ENCODE assay signal across 19 cellular contexts in the genomic region with DNA sequence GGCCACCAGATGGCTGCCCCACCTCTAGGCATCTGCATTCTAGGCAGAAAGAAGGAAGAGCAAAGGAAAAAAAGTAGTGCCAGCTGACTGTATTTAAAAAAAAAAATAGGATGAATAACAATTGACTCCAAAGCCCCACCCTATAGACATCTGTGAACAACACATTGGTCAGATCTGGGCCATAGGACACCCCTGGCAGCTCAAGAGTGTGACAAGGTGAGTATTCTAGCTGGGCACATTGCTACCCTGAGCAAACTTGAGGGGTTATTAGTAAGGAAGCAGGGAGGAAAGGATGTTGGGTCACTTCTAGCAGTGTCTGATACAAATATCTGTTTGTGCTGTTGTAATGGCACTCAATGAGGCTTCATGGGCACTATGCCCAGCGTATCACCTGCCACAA. TPM values are rescaled to one million over a fixed set of nuclear protein-coding genes. Genes with fewer than 3 reads are reported as not detected.
DNase-seq lines count a peak whose midpoint lies in the region; ATAC-seq and TF ChIP-seq lines count a peak whose summit lies in the region.
"Had no signal": no experiment of that assay in that cellular context is flagged by ENCODE, and none has a peak within 500 bp of the region (broad histone marks: within the 10 kb centered on the region; RNA-seq: fewer than 3 reads in every experiment).

No MANE protein-coding gene starts in this region.

- H3K79me2 ChIP-seq in PC-9 (ENCODE audit: low read depth): no peaks in the 10 kb centered on the region

- DNase-seq in Caki2 (ENCODE audit: low read depth): peak; percentile 12
- DNase-seq in IMR-90: no peak
- peak in 1 of 2 experiments; percentile 50 for DNase-seq in PC-9
- DNase-seq in left colon: no peak
- no peak for DNase-seq in NCI-H226
- no peak for DNase-seq in COLO668 (lab: John Stamatoyannopoulos, UW; ENCODE audit: unreplicated experiment)
- DNase-seq: ACHN; BE2C; C1 segment of cervical spinal cord; Caco-2; CD4-positive, CD25-positive, alpha-beta regulatory T cell; CD8-positive, alpha-beta memory T cell; DMS153; DMS79; GDM1; HCEC 1CT had no signal

- dilution Hi-C loops in IMR-90 (cut with HindIII; ENCODE audit: low sequenced_read_pairs, unreplicated experiment): no loop called here

- no peak overlapping the region for H3K4me3 ChIP-seq in IMR-90 (ENCODE audit: insufficient read depth, low read depth, low read length)
- H3K4me3 ChIP-seq in PC-9: no peak overlapping the region
- H3K4me3 ChIP-seq: GM23338 had no signal

- BruUV-seq in IMR-90 (replicated peaks; lab: Mats Ljungman, UMichigan): no TSS peak
- no TSS peak for BruUV-seq in PC-9 (replicated peaks; lab: Mats Ljungman, UMichigan)

- no peaks in the 10 kb centered on the region for H3K36me3 ChIP-seq in IMR-90 (ENCODE audit: control insufficient read depth, insufficient read depth, low read length)
- no peaks in the 10 kb centered on the region for H3K36me3 ChIP-seq in PC-9 (ENCODE audit: low read depth)
- H3K36me3 ChIP-seq: BE2C had no signal

- no peak overlapping the region for H2AK9ac ChIP-seq in IMR-90 (replicated peaks; ENCODE audit: low read depth, low read length, poor library complexity)

- H3K23ac ChIP-seq in IMR-90 (ENCODE audit: low read depth, low read length): no peak overlapping the region

- no peak overlapping the region for H2AK5ac ChIP-seq in IMR-90 (ENCODE audit: low read depth, low read length)

- POLR2A ChIA-PET in IMR-90 (lab: Charles Lee; ENCODE audit: unreplicated experiment) (interaction anchor here (0.6 kb wide), 1 partner anchor 12 kb away, joined by 3 read pairs; no protein-coding TSS in a partner anchor), PC-9 (lab: Charles Lee; ENCODE audit: unreplicated experiment) (no interaction called here)

- H2AFZ ChIP-seq in IMR-90 (replicated peaks; ENCODE audit: low read length, poor library complexity) (no peak overlapping the region), PC-9 (no peak overlapping the region)
- H2AFZ ChIP-seq: GM23338 had no signal

- H3K9me2 ChIP-seq in PC-9 (ENCODE audit: insufficient read depth): no peaks in the 10 kb centered on the region

- no peak overlapping the region for H2BK5ac ChIP-seq in IMR-90 (ENCODE audit: low read depth, low read length, poor library complexity, severe bottlenecking)

- TF ChIP-seq CTCF in IMR-90 (conservative IDR thresholded peaks at IDR 0.05; ENCODE audit: low read depth, low read length) (no peak), PC-9 (conservative IDR thresholded peaks at IDR 0.05) (no peak)

- no peak overlapping the region for H4K5ac ChIP-seq in IMR-90 (ENCODE audit: low read depth, low read length)

- TF ChIP-seq POLR2A in IMR-90 (IDR thresholded peaks at IDR 0.05; ENCODE audit: low read depth, low read length): no peak

- H3K4me2 ChIP-seq in IMR-90 (ENCODE audit: low read depth, low read length): no peak overlapping the region
- H3K4me2 ChIP-seq in PC-9: peak overlapping the region; percentile 17
- H3K4me2 ChIP-seq: GM23338 had no signal

- WGBS in IMR-90 (ENCODE audit: extremely low coverage in 2 of 2, insufficient read length in 1 of 2), 2 experiments: 100% methylated on average over 1 of the region's 1 CpG; no CpG with 5 or more reads in 1 of the 2 experiments

- intact Hi-C loops in IMR-90 (cut with micrococcal nuclease) (no loop called here), PC-9 (cut with micrococcal nuclease; ENCODE audit: unreplicated experiment) (no loop called here), left colon (cut with DNase I, micrococcal nuclease) (no loop called here)

- H4K20me1 ChIP-seq in IMR-90 (ENCODE audit: insufficient read depth, low read length) (no peaks in the 10 kb centered on the region), PC-9 (ENCODE audit: insufficient read depth) (no peaks in the 10 kb centered on the region)

- H3F3A ChIP-seq in PC-9 (ENCODE audit: insufficient read depth, low read depth): peaks cover 32% of the 10 kb centered on the region; the same call in 1 of the 2 replicates

- H2BK15ac ChIP-seq in IMR-90 (ENCODE audit: low read depth, low read length): 0 out of 3 replicates have a peak overlapping the region, but pooled peaks have one; percentile 54

- in situ Hi-C loops in Caki2 (cut with HindIII; ENCODE audit: low pct_unique_long_range_greater_than_20kb, low sequenced_read_pairs) (no loop called here), IMR-90 (cut with MboI; ENCODE audit: low sequenced_read_pairs) (no loop called here)

- no peak overlapping the region for H3K27ac ChIP-seq in IMR-90 (ENCODE audit: insufficient read depth, low read length)
- peak overlapping the region; percentile 24; the same call in 1 of the 2 replicates for H3K27ac ChIP-seq in PC-9
- H3K27ac ChIP-seq: HL-60 had no signal

- H3K9me3 ChIP-seq in IMR-90 (ENCODE audit: control insufficient read depth, insufficient read depth, low read length) (no peaks in the 10 kb centered on the region), PC-9 (ENCODE audit: insufficient read depth, low read depth) (no peaks in the 10 kb centered on the region; the same call in 1 of the 2 replicates)
- H3K9me3 ChIP-seq: BE2C, Caco-2 had no signal

- H2BK120ac ChIP-seq in IMR-90 (ENCODE audit: low read depth, low read length): no peak overlapping the region

- no peaks in the 10 kb centered on the region; a peak in 2 of 4 replicates for H3K79me1 ChIP-seq in IMR-90 (ENCODE audit: low read depth in 1 of 2, low read length in 2 of 2)

- TF ChIP-seq RAD21 in IMR-90 (IDR thresholded peaks at IDR 0.05; ENCODE audit: low read length): no peak

- H3K27me3 ChIP-seq in IMR-90 (ENCODE audit: control insufficient read depth, insufficient read depth, low read length) (no peaks in the 10 kb centered on the region), PC-9 (ENCODE audit: insufficient read depth, low read depth) (no peaks in the 10 kb centered on the region)
- H3K27me3 ChIP-seq: BE2C had no signal

- H3K9me1 ChIP-seq in IMR-90 (ENCODE audit: insufficient read depth, low read length): peaks cover 24% of the 10 kb centered on the region

- ATAC-seq in IMR-90 (ENCODE audit: low read depth) (no peak), left colon (peak; percentile 26), GM18870 (IDR thresholded peaks at IDR 0.05; ENCODE audit: unreplicated experiment) (no peak)
- ATAC-seq: GM23338 had no signal

- CTCF ChIA-PET in IMR-90 (lab: Yijun Ruan, JAX): no interaction called here
- CTCF ChIA-PET in PC-9 (lab: Charles Lee): no interaction called here

- no peak overlapping the region for H4K8ac ChIP-seq in IMR-90 (ENCODE audit: low read depth in 2 of 2, low read length in 2 of 2)

- H3K14ac ChIP-seq in IMR-90 (replicated peaks; ENCODE audit: low read depth, low read length): no peak overlapping the region

- H3K18ac ChIP-seq in IMR-90 (ENCODE audit: low read depth, low read length): no peak overlapping the region

- no peak overlapping the region for H3K56ac ChIP-seq in IMR-90 (ENCODE audit: extremely low read depth, insufficient read depth, low read length)

- H2BK20ac ChIP-seq in IMR-90 (ENCODE audit: low read depth, low read length): no peak overlapping the region; the same call in 1 of the 2 replicates

- no peak overlapping the region for H3K4ac ChIP-seq in IMR-90 (ENCODE audit: low read depth, low read length)

- H3K4me1 ChIP-seq in IMR-90 (ENCODE audit: control insufficient read depth, insufficient read depth, low read length): peaks cover 16% of the 10 kb centered on the region
- peaks cover 37% of the 10 kb centered on the region for H3K4me1 ChIP-seq in PC-9 (replicated peaks; ENCODE audit: insufficient read depth)
- H3K4me1 ChIP-seq: BE2C, Caco-2 had no signal

- H3K9ac ChIP-seq in IMR-90 (ENCODE audit: low read depth, low read length): no peak overlapping the region

- H4K91ac ChIP-seq in IMR-90 (ENCODE audit: insufficient read depth, low read depth, low read length): no peak overlapping the region

TF ChIP-seq in IMR-90, 13 proteins besides CTCF, POLR2A, EP300 and RAD21 (continues in another document):
- no peak for TF ChIP-seq CHD1 (IDR thresholded peaks at IDR 0.05; ENCODE audit: low read depth, low read length)
- TF ChIP-seq MAFK (IDR thresholded peaks at IDR 0.05; ENCODE audit: low read depth, low read length): no peak
- TF ChIP-seq FOS (IDR thresholded peaks at IDR 0.05; ENCODE audit: low read depth, low read length): no peak
- no peak for TF ChIP-seq RFX5 (IDR thresholded peaks at IDR 0.05; ENCODE audit: low read depth, low read length)
- TF ChIP-seq MAZ (IDR thresholded peaks at IDR 0.05; ENCODE audit: borderline replicate concordance, low read depth, low read length): no peak
- TF ChIP-seq CEBPB (IDR thresholded peaks at IDR 0.05; ENCODE audit: low read depth, low read length): no peak
- TF ChIP-seq, protein P1, sequence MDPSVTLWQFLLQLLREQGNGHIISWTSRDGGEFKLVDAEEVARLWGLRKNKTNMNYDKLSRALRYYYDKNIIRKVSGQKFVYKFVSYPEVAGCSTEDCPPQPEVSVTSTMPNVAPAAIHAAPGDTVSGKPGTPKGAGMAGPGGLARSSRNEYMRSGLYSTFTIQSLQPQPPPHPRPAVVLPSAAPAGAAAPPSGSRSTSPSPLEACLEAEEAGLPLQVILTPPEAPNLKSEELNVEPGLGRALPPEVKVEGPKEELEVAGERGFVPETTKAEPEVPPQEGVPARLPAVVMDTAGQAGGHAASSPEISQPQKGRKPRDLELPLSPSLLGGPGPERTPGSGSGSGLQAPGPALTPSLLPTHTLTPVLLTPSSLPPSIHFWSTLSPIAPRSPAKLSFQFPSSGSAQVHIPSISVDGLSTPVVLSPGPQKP (IDR thresholded peaks at IDR 0.05; ENCODE audit: borderline replicate concordance, low read depth, low read length): no peak
- TF ChIP-seq RCOR1 (IDR thresholded peaks at IDR 0.05; ENCODE audit: insufficient replicate concordance, low read length): no peak
- no peak for TF ChIP-seq BHLHE40 (IDR thresholded peaks at IDR 0.05; ENCODE audit: low read depth, low read length)
- TF ChIP-seq NFE2L2 (IDR thresholded peaks at IDR 0.05; ENCODE audit: low read depth, low read length): no peak
- no peak for TF ChIP-seq SMC3 (IDR thresholded peaks at IDR 0.05; ENCODE audit: low read depth, low read length)
- no peak for TF ChIP-seq MXI1 (IDR thresholded peaks at IDR 0.05; ENCODE audit: borderline replicate concordance, low read depth, low read length)

RNA-seq across cellular contexts. Expression of a gene that starts 58.6 kb away (rescaled TPM):
- 2.0 and 113 TPM in 2 replicates for total RNA-seq in Caki2 (2014; rRNA removed; shearing (Covaris generic); ENCODE audit: low replicate concordance)
- 5.2 and 5.6 TPM in 2 replicates for total RNA-seq in IMR-90 (2012; rRNA removed)
- 14.8 and 16.0 TPM in 2 replicates for polyA plus RNA-seq in IMR-90 (2012; rRNA removed)
- 12.8 and 30.1 TPM in 2 replicates for polyA plus RNA-seq in IMR-90 (2012; cell fraction: cytosol; rRNA removed)
- polyA plus RNA-seq in IMR-90 (2012; cell fraction: nucleus; rRNA removed; ENCODE audit: low replicate concordance): 40.4 and 69.1 TPM in 2 replicates
- 38.3 and 41.2 TPM in 2 replicates for total RNA-seq in PC-9 (2021)
- 10 to 100 TPM; 59.5 to 59.6 TPM for total RNA-seq in left colon
